1 cellular context compared by ENCODE assay signal in genomic region chr2:106261871-106262321, GRCh38.
TF ChIP-seq lines count a peak whose summit lies in the region.

No MANE protein-coding gene starts in this region.

TF ChIP-seq in GM23338, 12 proteins besides CTCF, POLR2A, EP300 and RAD21:
- TF ChIP-seq ZNF462 (CRISPR knock-in tag; IDR thresholded peaks at IDR 0.05), result no peak
- TF ChIP-seq ZNF114 (CRISPR knock-in tag; IDR thresholded peaks at IDR 0.05), result no peak
- no peak for TF ChIP-seq ZNF331 (CRISPR knock-in tag; IDR thresholded peaks at IDR 0.05; ENCODE audit: low read depth)
- TF ChIP-seq REST (IDR thresholded peaks at IDR 0.05; ENCODE audit: unreplicated experiment), result no peak
- TF ChIP-seq NANOG (IDR thresholded peaks at IDR 0.05; ENCODE audit: borderline replicate concordance), result no peak
- no peak for TF ChIP-seq JUNB (IDR thresholded peaks at IDR 0.05; ENCODE audit: unreplicated experiment)
- no peak for TF ChIP-seq EZH2 (IDR thresholded peaks at IDR 0.05; ENCODE audit: low read depth, unreplicated experiment)
- no peak for TF ChIP-seq POLR2AphosphoS5 (IDR thresholded peaks at IDR 0.05; ENCODE audit: low read depth)
- no peak for TF ChIP-seq ETS1 (IDR thresholded peaks at IDR 0.05)
- TF ChIP-seq CREB1 (CRISPR knock-in tag; IDR thresholded peaks at IDR 0.05; ENCODE audit: low read depth), result no peak
- no peak for TF ChIP-seq EZH2phosphoT487 (IDR thresholded peaks at IDR 0.05; ENCODE audit: unreplicated experiment)
- TF ChIP-seq STAT1 (IDR thresholded peaks at IDR 0.05; ENCODE audit: unreplicated experiment), result no peak
